ENCODE assay signal across 1 cellular context in the genomic region with DNA sequence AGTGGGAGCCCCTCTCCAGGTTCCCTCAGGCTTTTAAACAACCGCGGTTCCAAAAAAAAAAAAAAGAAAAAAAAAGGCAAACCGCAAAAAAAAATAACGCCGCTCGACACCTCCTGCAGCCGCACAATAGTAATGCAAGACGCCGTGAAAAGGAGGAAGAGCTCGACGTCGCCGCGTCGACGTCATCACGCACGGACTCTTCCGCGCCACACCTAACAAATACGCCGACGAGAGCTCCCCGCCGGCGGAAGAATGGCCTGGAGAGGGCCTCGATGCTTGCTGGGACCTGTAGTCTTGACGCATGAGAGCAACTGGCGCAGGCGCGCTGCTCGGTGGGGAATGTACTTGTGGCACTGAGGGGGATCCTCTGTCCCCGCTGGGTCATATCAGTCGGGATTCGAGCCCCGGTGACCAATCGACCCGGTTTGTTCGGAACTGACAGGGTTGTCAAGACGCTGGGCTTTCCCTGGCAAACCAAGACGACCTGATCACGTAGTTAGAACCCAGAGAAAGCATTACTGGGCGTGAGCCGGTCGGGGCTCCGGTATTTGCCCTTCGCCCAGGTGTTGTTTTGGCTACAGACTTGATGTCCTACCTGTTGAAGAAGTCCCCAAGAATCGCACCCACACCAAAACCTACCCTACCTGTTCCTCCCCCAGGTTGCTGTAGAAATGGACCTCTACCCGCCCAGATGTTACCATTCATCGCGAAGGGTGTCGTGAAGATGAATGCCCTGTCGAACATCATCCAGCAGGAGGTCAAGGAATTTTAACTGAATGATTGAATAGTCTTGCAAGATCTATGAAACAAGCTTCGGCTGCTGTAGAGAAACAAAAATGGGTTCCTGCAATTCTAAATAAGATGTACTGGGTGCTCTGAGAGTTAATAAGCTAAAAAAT.
A peak's percentile ranks its signal among the peaks of the same experiment; 100 is the strongest.
TF ChIP-seq lines count a peak whose summit lies in the region.

TSS of gene CBR4 (minus strand) at position 131 of the 899 bp plus-strand sequence. CDS start 166 bp downstream, outside the sequence.

TF ChIP-seq in K562, 482 proteins besides CTCF, POLR2A, EP300 and RAD21 (continued from another document):
- TF ChIP-seq SP2 (IDR thresholded peaks at IDR 0.05; ENCODE audit: extremely low read depth, low read depth, low read length, poor library complexity, severe bottlenecking), result no peak
- TF ChIP-seq FIP1L1 (IDR thresholded peaks at IDR 0.05; ENCODE audit: low read depth, low read length, poor library complexity, severe bottlenecking), result no peak
- no peak for TF ChIP-seq CBFA2T3 (IDR thresholded peaks at IDR 0.05)
- TF ChIP-seq ZNF449 (CRISPR knock-in tag; IDR thresholded peaks at IDR 0.05), result no peak
- TF ChIP-seq NRF1 (conservative IDR thresholded peaks at IDR 0.05 in 1 of 2, IDR thresholded peaks at IDR 0.05 in 1 of 2), result peak; percentile 94 to 95
- peak; percentile 95 for TF ChIP-seq MTA1 (IDR thresholded peaks at IDR 0.05; ENCODE audit: borderline replicate concordance)
- TF ChIP-seq NFYB (IDR thresholded peaks at IDR 0.05; ENCODE audit: extremely low read depth, insufficient read length), result no peak
- peak; percentile 88 for TF ChIP-seq KDM5B (IDR thresholded peaks at IDR 0.05; ENCODE audit: insufficient replicate concordance, low read depth, low read length)
- peak; percentile 46 for TF ChIP-seq TAF9B (IDR thresholded peaks at IDR 0.05; ENCODE audit: partially characterized antibody)
- TF ChIP-seq SMARCA5 (IDR thresholded peaks at IDR 0.05), result no peak
- TF ChIP-seq ZBED1 (IDR thresholded peaks at IDR 0.05), result no peak
- TF ChIP-seq, protein P1, sequence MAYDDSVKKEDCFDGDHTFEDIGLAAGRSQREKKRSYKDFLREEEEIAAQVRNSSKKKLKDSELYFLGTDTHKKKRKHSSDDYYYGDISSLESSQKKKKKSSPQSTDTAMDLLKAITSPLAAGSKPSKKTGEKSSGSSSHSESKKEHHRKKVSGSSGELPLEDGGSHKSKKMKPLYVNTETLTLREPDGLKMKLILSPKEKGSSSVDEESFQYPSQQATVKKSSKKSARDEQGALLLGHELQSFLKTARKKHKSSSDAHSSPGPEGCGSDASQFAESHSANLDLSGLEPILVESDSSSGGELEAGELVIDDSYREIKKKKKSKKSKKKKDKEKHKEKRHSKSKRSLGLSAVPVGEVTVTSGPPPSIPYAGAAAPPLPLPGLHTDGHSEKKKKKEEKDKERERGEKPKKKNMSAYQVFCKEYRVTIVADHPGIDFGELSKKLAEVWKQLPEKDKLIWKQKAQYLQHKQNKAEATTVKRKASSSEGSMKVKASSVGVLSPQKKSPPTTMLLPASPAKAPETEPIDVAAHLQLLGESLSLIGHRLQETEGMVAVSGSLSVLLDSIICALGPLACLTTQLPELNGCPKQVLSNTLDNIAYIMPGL (CRISPR knock-in tag; IDR thresholded peaks at IDR 0.05), result no peak
- TF ChIP-seq, protein P2, sequence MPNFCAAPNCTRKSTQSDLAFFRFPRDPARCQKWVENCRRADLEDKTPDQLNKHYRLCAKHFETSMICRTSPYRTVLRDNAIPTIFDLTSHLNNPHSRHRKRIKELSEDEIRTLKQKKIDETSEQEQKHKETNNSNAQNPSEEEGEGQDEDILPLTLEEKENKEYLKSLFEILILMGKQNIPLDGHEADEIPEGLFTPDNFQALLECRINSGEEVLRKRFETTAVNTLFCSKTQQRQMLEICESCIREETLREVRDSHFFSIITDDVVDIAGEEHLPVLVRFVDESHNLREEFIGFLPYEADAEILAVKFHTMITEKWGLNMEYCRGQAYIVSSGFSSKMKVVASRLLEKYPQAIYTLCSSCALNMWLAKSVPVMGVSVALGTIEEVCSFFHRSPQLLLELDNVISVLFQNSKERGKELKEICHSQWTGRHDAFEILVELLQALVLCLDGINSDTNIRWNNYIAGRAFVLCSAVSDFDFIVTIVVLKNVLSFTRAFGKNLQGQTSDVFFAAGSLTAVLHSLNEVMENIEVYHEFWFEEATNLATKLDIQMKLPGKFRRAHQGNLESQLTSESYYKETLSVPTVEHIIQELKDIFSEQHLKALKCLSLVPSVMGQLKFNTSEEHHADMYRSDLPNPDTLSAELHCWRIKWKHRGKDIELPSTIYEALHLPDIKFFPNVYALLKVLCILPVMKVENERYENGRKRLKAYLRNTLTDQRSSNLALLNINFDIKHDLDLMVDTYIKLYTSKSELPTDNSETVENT (CRISPR knock-in tag; IDR thresholded peaks at IDR 0.05), result no peak
- TF ChIP-seq SP1 (CRISPR knock-in tag; IDR thresholded peaks at IDR 0.05), result peak; percentile 28; the same call in 1 of the 2 replicates
- no peak for TF ChIP-seq ZNF212 (CRISPR knock-in tag; IDR thresholded peaks at IDR 0.05)
- TF ChIP-seq ZNF143 (CRISPR knock-in tag; IDR thresholded peaks at IDR 0.05), result peak; percentile 88
- peak; percentile 69 for TF ChIP-seq JUND (IDR thresholded peaks at IDR 0.05; ENCODE audit: borderline replicate concordance, low read depth, low read length)
- no peak; the same call in 2 of the 3 replicates for TF ChIP-seq JUND (tag; IDR thresholded peaks at IDR 0.05; ENCODE audit: borderline replicate concordance, low read depth, low read length)
- TF ChIP-seq NKRF (IDR thresholded peaks at IDR 0.05; ENCODE audit: borderline replicate concordance), result 0 out of 2 replicates have a peak, but pooled peaks have one; percentile 5
